ENCODE assay signal across 12 cellular contexts in the genomic region with DNA sequence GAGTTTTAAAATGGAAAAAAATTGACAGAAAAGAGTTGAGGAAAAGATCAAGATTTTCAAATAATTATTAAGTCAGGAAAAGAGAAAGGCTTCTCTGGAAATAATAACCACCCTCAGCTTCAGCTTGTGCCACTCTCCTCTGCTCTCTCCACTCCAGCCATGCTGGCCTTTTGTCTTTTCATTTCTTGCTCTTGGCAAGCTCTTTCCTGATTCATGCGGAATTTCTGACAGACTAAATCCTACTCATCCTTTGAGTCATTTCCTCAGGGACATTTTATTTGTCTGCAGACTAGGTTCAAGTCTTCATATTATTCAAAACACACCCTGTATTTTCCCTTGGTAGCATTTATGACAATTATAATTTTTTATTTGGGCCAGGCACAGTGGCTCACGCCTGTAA. TPM values are rescaled to one million over a fixed set of nuclear protein-coding genes. Genes with fewer than 3 reads are reported as not detected.
DNase-seq lines count a peak whose midpoint lies in the region; ATAC-seq lines count a peak whose summit lies in the region.
"Had no signal": no experiment of that assay in that cellular context is flagged by ENCODE, and none has a peak within 500 bp of the region (broad histone marks: within the 10 kb centered on the region; RNA-seq: fewer than 3 reads in every experiment).

No MANE protein-coding gene starts in this region.

- no peaks in the 10 kb centered on the region for H3K27me3 Mint-ChIP-seq in activated CD4-positive, alpha-beta T cell treated with anti-CD3 and anti-CD28 coated beads for 36 hours
- peaks cover 13 to 22% of the 10 kb centered on the region in 2 donors for H3K27me3 Mint-ChIP-seq in effector memory CD8-positive, alpha-beta T cell
- peaks cover 24% of the 10 kb centered on the region for H3K27me3 Mint-ChIP-seq in activated CD8-positive, alpha-beta T cell treated with anti-CD3 and anti-CD28 coated beads, Interleukin-2, amount 10 ng/mL, durations not matched to agents 7 days and 5 days (ENCODE audit: low read depth)

- CTCF ChIA-PET in activated CD4-positive, alpha-beta T cell treated with anti-CD3 and anti-CD28 coated beads for 36 hours (lab: Charles Lee), result interaction anchor here (0.9 to 1.5 kb wide), 3 partner anchors 10 to 130 kb away, joined by 3 to 4 read pairs (median 4); no protein-coding TSS in a partner anchor
- CTCF ChIA-PET in activated CD8-positive, alpha-beta T cell treated with anti-CD3 and anti-CD28 coated beads, Interleukin-2, amount 10 ng/mL, durations not matched to agents 7 days and 5 days (lab: Charles Lee), result interaction anchor here (1.2 to 1.5 kb wide), 2 partner anchors 56 to 64 kb away, joined by 3 to 7 read pairs; no protein-coding TSS in a partner anchor

- H3K4me1 Mint-ChIP-seq in activated CD4-positive, alpha-beta T cell treated with anti-CD3 and anti-CD28 coated beads for 36 hours, result no peaks in the 10 kb centered on the region
- no peaks in the 10 kb centered on the region for H3K4me1 Mint-ChIP-seq in effector memory CD8-positive, alpha-beta T cell (ENCODE audit: low read depth in 2 of 2)
- H3K4me1 Mint-ChIP-seq in activated CD8-positive, alpha-beta T cell treated with anti-CD3 and anti-CD28 coated beads, Interleukin-2, amount 10 ng/mL, durations not matched to agents 7 days and 5 days (ENCODE audit: low read depth), result no peaks in the 10 kb centered on the region

- no peak overlapping the region for H3K27ac Mint-ChIP-seq in activated CD4-positive, alpha-beta T cell treated with anti-CD3 and anti-CD28 coated beads for 36 hours
- no peak overlapping the region for H3K27ac Mint-ChIP-seq in effector memory CD8-positive, alpha-beta T cell
- no peak overlapping the region for H3K27ac Mint-ChIP-seq in activated CD8-positive, alpha-beta T cell treated with anti-CD3 and anti-CD28 coated beads, Interleukin-2, amount 10 ng/mL, durations not matched to agents 7 days and 5 days
- H3K27ac Mint-ChIP-seq: CD14-positive monocyte had no signal

- no peak overlapping the region for H3K4me3 Mint-ChIP-seq in activated CD4-positive, alpha-beta T cell treated with anti-CD3 and anti-CD28 coated beads for 36 hours
- H3K4me3 Mint-ChIP-seq in effector memory CD8-positive, alpha-beta T cell, result no peak overlapping the region
- no peak overlapping the region for H3K4me3 Mint-ChIP-seq in activated CD8-positive, alpha-beta T cell treated with anti-CD3 and anti-CD28 coated beads, Interleukin-2, amount 10 ng/mL, durations not matched to agents 7 days and 5 days
- H3K4me3 Mint-ChIP-seq: CD14-positive monocyte had no signal

- peaks cover 17% of the 10 kb centered on the region for H3K9me3 Mint-ChIP-seq in activated CD4-positive, alpha-beta T cell treated with anti-CD3 and anti-CD28 coated beads for 36 hours (ENCODE audit: low read depth)
- H3K9me3 Mint-ChIP-seq in effector memory CD8-positive, alpha-beta T cell, result peaks cover 0 to 2% of the 10 kb centered on the region in 2 donors
- peaks cover 20% of the 10 kb centered on the region for H3K9me3 Mint-ChIP-seq in activated CD8-positive, alpha-beta T cell treated with anti-CD3 and anti-CD28 coated beads, Interleukin-2, amount 10 ng/mL, durations not matched to agents 7 days and 5 days (ENCODE audit: insufficient read depth)

- intact Hi-C loops in activated CD4-positive, alpha-beta T cell treated with anti-CD3 and anti-CD28 coated beads for 36 hours (cut with DNase I, micrococcal nuclease), result no loop called here

- DNase-seq in AG08395 (ENCODE audit: low spot score) (peak; percentile 79), NCI-H446 treated with DMSO at 0.1 percent for 48 hours (lab: John Stamatoyannopoulos, UW) (peak; percentile 42), dedifferentiated amniotic fluid mesenchymal stem cell (ENCODE audit: extremely low spot score) (peak; percentile 78), myocyte (ENCODE audit: low read depth) (peak; percentile 88), nucleus accumbens (lab: John Stamatoyannopoulos, UW) (no peak)
- DNase-seq in activated CD4-positive, alpha-beta T cell treated with anti-CD3 and anti-CD28 coated beads for 36 hours, result no peak
- DNase-seq in effector memory CD8-positive, alpha-beta T cell, result no peak
- no peak for DNase-seq in activated CD8-positive, alpha-beta T cell treated with anti-CD3 and anti-CD28 coated beads, Interleukin-2, amount 10 ng/mL, durations not matched to agents 7 days and 5 days
- DNase-seq: activated T-cell treated with anti-CD3 and anti-CD28 coated beads, Interleukin-2, amount 50 U/mL, for 1 hour; NCI-H82; pancreas had no signal

- no peak for ATAC-seq in activated CD4-positive, alpha-beta T cell treated with anti-CD3 and anti-CD28 coated beads for 36 hours
- no peak for ATAC-seq in effector memory CD8-positive, alpha-beta T cell (replicated peaks)
- ATAC-seq in activated CD8-positive, alpha-beta T cell treated with anti-CD3 and anti-CD28 coated beads, Interleukin-2, amount 10 ng/mL, durations not matched to agents 7 days and 5 days, result no peak

- peaks cover 4% of the 10 kb centered on the region for H3K36me3 Mint-ChIP-seq in activated CD4-positive, alpha-beta T cell treated with anti-CD3 and anti-CD28 coated beads for 36 hours (ENCODE audit: low read depth)
- H3K36me3 Mint-ChIP-seq in effector memory CD8-positive, alpha-beta T cell (ENCODE audit: insufficient read depth), result peaks cover 2% of the 10 kb centered on the region
- H3K36me3 Mint-ChIP-seq in activated CD8-positive, alpha-beta T cell treated with anti-CD3 and anti-CD28 coated beads, Interleukin-2, amount 10 ng/mL, durations not matched to agents 7 days and 5 days (ENCODE audit: low read depth), result peaks cover 2% of the 10 kb centered on the region

- POLR2A ChIA-PET in activated CD4-positive, alpha-beta T cell treated with anti-CD3 and anti-CD28 coated beads for 36 hours (lab: Charles Lee), result no interaction called here
- POLR2A ChIA-PET in activated CD8-positive, alpha-beta T cell treated with anti-CD3 and anti-CD28 coated beads, Interleukin-2, amount 10 ng/mL, durations not matched to agents 7 days and 5 days (lab: Charles Lee), result no interaction called here

RNA-seq across cellular contexts. Expression of gene P4HA3, which starts 7.7 kb away (rescaled TPM):
- total RNA-seq in myocyte, result 0.42 TPM in 1 of 2 replicates, not detected in the other
- 2.3 TPM for polyA plus RNA-seq in myocyte (2012)
- not detected for total RNA-seq in activated CD4-positive, alpha-beta T cell treated with anti-CD3 and anti-CD28 coated beads for 36 hours
- not detected for total RNA-seq in activated CD8-positive, alpha-beta T cell treated with anti-CD3 and anti-CD28 coated beads, Interleukin-2, amount 10 ng/mL, durations not matched to agents 7 days and 5 days
- polyA plus RNA-seq: CD14-positive monocyte had no signal

Comparison
In these comparisons a context has a peak if more than half of its experiments do, and no peak if none do; other contexts are left out.
1. DNase-seq: peak in AG08395 (single experiment), NCI-H446 treated with DMSO at 0.1 percent for 48 hours (single experiment), dedifferentiated amniotic fluid mesenchymal stem cell (single experiment) and myocyte (single experiment); none in activated CD4-positive, alpha-beta T cell treated with anti-CD3 and anti-CD28 coated beads for 36 hours (single experiment), effector memory CD8-positive, alpha-beta T cell (0 of 3), nucleus accumbens (0 of 56) and activated CD8-positive, alpha-beta T cell treated with anti-CD3 and anti-CD28 coated beads, Interleukin-2, amount 10 ng/mL, durations not matched to agents 7 days and 5 days (single experiment).